Comparison of ENCODE assay signal across 15 cellular contexts in genomic region chr7:115747174-115747573, GRCh38.
DNase-seq lines count a peak whose midpoint lies in the region; ATAC-seq and TF ChIP-seq lines count a peak whose summit lies in the region.
"Had no signal": no experiment of that assay in that cellular context is flagged by ENCODE, and none has a peak within 500 bp of the region (broad histone marks: within the 10 kb centered on the region; RNA-seq: fewer than 3 reads in every experiment).

No MANE protein-coding gene starts in this region.

- no peak overlapping the region for H3K4me2 ChIP-seq in HCT116 (ENCODE audit: low read length)
- H3K4me2 ChIP-seq: GM23338 had no signal

- no peaks in the 10 kb centered on the region for H3K79me2 ChIP-seq in HCT116 (ENCODE audit: insufficient read depth, low read length)

- intact Hi-C loops in HCT116 (cut with micrococcal nuclease) = loop anchor here (5.0 kb wide), 1 partner anchor 880 kb away; no protein-coding TSS in a partner anchor

- RAD21 ChIA-PET in HCT116 (lab: Charles Lee; ENCODE audit: low non-redundant PET in 1 of 2, low total read pairs in 2 of 2, uncharacterized antibody in 2 of 2, unreplicated experiment in 2 of 2) = no interaction called here

- no peaks in the 10 kb centered on the region for H3K27me3 ChIP-seq in HCT116 (ENCODE audit: insufficient read depth, low read length)
- H3K27me3 ChIP-seq in foreskin keratinocyte = peaks cover 9% of the 10 kb centered on the region
- H3K27me3 ChIP-seq: colonic mucosa, tibial artery had no signal

- H3K36me3 ChIP-seq in HCT116 (ENCODE audit: control insufficient read depth in 1 of 2, insufficient read depth in 2 of 2, low read length in 2 of 2) = no peaks in the 10 kb centered on the region
- H3K36me3 ChIP-seq: colonic mucosa, tibial artery had no signal

- H2AFZ ChIP-seq in HCT116 (ENCODE audit: low read depth, low read length, poor library complexity, severe bottlenecking) = peak overlapping the region; percentile 65
- H2AFZ ChIP-seq: GM23338 had no signal

- POLR2A ChIA-PET in HCT116 (lab: Charles Lee) = no interaction called here

- TF ChIP-seq POLR2A in HCT116 (IDR thresholded peaks at IDR 0.05; ENCODE audit: borderline replicate concordance, extremely low read depth, insufficient read depth, insufficient read length) = no peak

- no TSS peak for BruUV-seq in HCT116 (replicated peaks; lab: Mats Ljungman, UMichigan)

- no peak overlapping the region for H3K27ac ChIP-seq in HCT116 (ENCODE audit: low read depth, low read length)
- H3K27ac ChIP-seq in foreskin keratinocyte = no peak overlapping the region
- H3K27ac ChIP-seq: colonic mucosa, tibial artery had no signal

- H3K4me1 ChIP-seq in HCT116 (ENCODE audit: control insufficient read depth in 1 of 2, insufficient read depth in 2 of 2, low read length in 2 of 2) (no peaks in the 10 kb centered on the region), foreskin keratinocyte (no peaks in the 10 kb centered on the region)
- H3K4me1 ChIP-seq: colonic mucosa, tibial artery had no signal

- no peak overlapping the region for H3K9ac ChIP-seq in HCT116 (ENCODE audit: low read length)

- CTCF ChIA-PET in HCT116 (lab: Charles Lee) = interaction anchor here (1.0 kb wide), 1 partner anchor 40 kb away, joined by 3 read pairs; no protein-coding TSS in a partner anchor

- TF ChIP-seq RAD21 in HCT116 (IDR thresholded peaks at IDR 0.05; ENCODE audit: low read depth) = no peak

- no peak for ATAC-seq in HCT116
- no peak for ATAC-seq in GM21717 (IDR thresholded peaks at IDR 0.05; ENCODE audit: unreplicated experiment)
- no peak for ATAC-seq in foreskin keratinocyte
- no peak for ATAC-seq in GM21360 (IDR thresholded peaks at IDR 0.05; ENCODE audit: unreplicated experiment)
- ATAC-seq: activated naive CD8-positive, alpha-beta T cell treated with anti-CD3 and anti-CD28 coated beads, Interleukin-2, amount 50 U/mL, for 24 hours; GM23338 had no signal

- TF ChIP-seq CTCF in HCT116 (IDR thresholded peaks at IDR 0.05 in 2 of 3, conservative IDR thresholded peaks at IDR 0.05 in 1 of 3; ENCODE audit: borderline replicate concordance in 1 of 3, insufficient read depth in 1 of 3, low read depth in 2 of 3, low read length in 2 of 3) (no peak), foreskin keratinocyte (conservative IDR thresholded peaks at IDR 0.05) (no peak)

- H3K9me2 ChIP-seq in HCT116 (ENCODE audit: insufficient read depth) = no peaks in the 10 kb centered on the region

- H3K4me3 ChIP-seq in HCT116 (replicated peaks in 1 of 2; ENCODE audit: low read depth in 1 of 2, low read length in 2 of 2) = no peak overlapping the region
- H3K4me3 ChIP-seq: colonic mucosa, GM23338, tibial artery had no signal

- H4K20me1 ChIP-seq in HCT116 (ENCODE audit: insufficient read depth) = no peaks in the 10 kb centered on the region

- DNase-seq in AG08395 (ENCODE audit: low spot score) (peak; percentile 4), HCT116 (ENCODE audit: low read depth, low spot score) (no peak), OCI-M1 (lab: John Stamatoyannopoulos, UW) (peak; percentile 37), kidney tubule cell (ENCODE audit: low spot score) (peak; percentile 11), foreskin keratinocyte (no peak)
- DNase-seq in activated CD4-positive, CD25-positive, alpha-beta regulatory T cell treated with anti-CD3 and anti-CD28 coated beads, Interleukin-2, amount 50 U/mL, for 72 hours = no peak
- DNase-seq: activated B cell treated with CpG ODN at 0.5 μM for 24 hours; activated naive CD8-positive, alpha-beta T cell treated with anti-CD3 and anti-CD28 coated beads, Interleukin-2, amount 50 U/mL, for 24 hours; colonic mucosa; NCI-H2171 treated with DMSO at 0.1 percent for 48 hours; nucleus accumbens; tibial artery had no signal

- no peaks in the 10 kb centered on the region for H3K9me3 ChIP-seq in HCT116 (ENCODE audit: control insufficient read depth in 1 of 2, insufficient read depth in 1 of 2, low read depth in 1 of 2, low read length in 2 of 2)
- H3K9me3 ChIP-seq: colonic mucosa, tibial artery had no signal

TF ChIP-seq in HCT116, 20 proteins besides CTCF, POLR2A, EP300 and RAD21:
- TF ChIP-seq YY1 (IDR thresholded peaks at IDR 0.05; ENCODE audit: extremely low read depth, insufficient replicate concordance, low read depth, low read length) (no peak), JUND (IDR thresholded peaks at IDR 0.05) (no peak), SP1 (IDR thresholded peaks at IDR 0.05; ENCODE audit: low read depth) (no peak), MAX (IDR thresholded peaks at IDR 0.05) (no peak), CEBPB (IDR thresholded peaks at IDR 0.05; ENCODE audit: low read depth) (no peak), EZH2phosphoT487 (IDR thresholded peaks at IDR 0.05; ENCODE audit: borderline replicate concordance) (no peak), FOSL1 (IDR thresholded peaks at IDR 0.05; ENCODE audit: low read depth) (no peak), TCF7L2 (IDR thresholded peaks at IDR 0.05; ENCODE audit: borderline replicate concordance, extremely low read depth, insufficient read depth, insufficient read length) (no peak), EGR1 (IDR thresholded peaks at IDR 0.05; ENCODE audit: low read depth) (no peak), SIN3A (IDR thresholded peaks at IDR 0.05; ENCODE audit: low read depth) (no peak), POLR2AphosphoS5 (IDR thresholded peaks at IDR 0.05; ENCODE audit: low read depth, low read length) (no peak)

Comparison
In these comparisons a context has a peak if more than half of its experiments do, and no peak if none do; other contexts are left out.
1. DNase-seq: peak in AG08395 (single experiment), OCI-M1 (single experiment) and kidney tubule cell (single experiment); none in HCT116 (single experiment), foreskin keratinocyte (0 of 2) and activated CD4-positive, CD25-positive, alpha-beta regulatory T cell treated with anti-CD3 and anti-CD28 coated beads, Interleukin-2, amount 50 U/mL, for 72 hours (single experiment).